ENCODE assay signal across 27 cellular contexts in the genomic region with DNA sequence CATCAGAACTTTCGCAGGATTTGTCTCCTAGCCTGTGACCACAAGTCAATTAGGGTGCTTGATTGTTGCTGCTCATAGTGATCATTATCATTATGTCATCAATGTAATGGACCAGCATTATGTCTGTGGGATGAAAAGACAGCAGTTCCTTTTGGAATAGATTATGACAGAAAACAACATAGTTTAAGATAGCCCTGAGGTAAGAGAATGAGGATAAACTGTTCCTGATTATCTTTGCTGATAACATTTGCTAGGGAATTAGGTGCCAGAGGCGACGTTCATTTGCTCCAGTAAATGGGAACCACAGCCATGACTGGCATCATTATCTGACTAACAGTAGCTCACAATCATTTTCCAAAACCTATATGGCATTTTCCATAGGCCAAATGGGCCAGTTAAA.
"Had no signal": no experiment of that assay in that cellular context is flagged by ENCODE, and none has a peak within 500 bp of the region (broad histone marks: within the 10 kb centered on the region; RNA-seq: fewer than 3 reads in every experiment).

No MANE protein-coding gene starts in this region.

- H3K27me3 ChIP-seq: adrenal gland, ascending aorta, brain microvascular endothelial cell, gastrocnemius medialis, hepatocyte, spleen, testis, transverse colon, uterus had no signal

- DNase-seq: activated CD4-positive, alpha-beta T cell treated with anti-CD3 and anti-CD28 coated beads for 48 hours; activated CD4-positive, alpha-beta T cell treated with anti-CD3 and anti-CD28 coated beads, Interleukin-2, amount 50 U/mL, for 48 hours; activated CD8-positive, alpha-beta memory T cell treated with anti-CD3 and anti-CD28 coated beads for 24 hours; activated effector memory CD4-positive, alpha-beta T cell treated with Interleukin-2 at 50 U/mL for 16 hours; activated naive CD4-positive, alpha-beta T cell treated with Interleukin-2 at 50 U/mL for 16 hours; adrenal gland; brain microvascular endothelial cell; dorsolateral prefrontal cortex; effector memory CD4-positive, alpha-beta T cell; gastrocnemius medialis; immature natural killer cell; kidney; naive thymus-derived CD4-positive, alpha-beta T cell; right cardiac atrium; spleen; stimulated activated CD4-positive, alpha-beta T cell treated with anti-CD3 and anti-CD28 coated beads, Interleukin-2, amount 100 ng/mL, for 48 hours; stimulated activated naive CD4-positive, alpha-beta T cell treated with Interleukin-2 at 50 U/mL for 16 hours; T-helper 9 cell; testis; transverse colon; uterus; WERI-Rb-1 had no signal

- H3K9ac ChIP-seq: parathyroid adenoma had no signal

- H3K4me2 ChIP-seq: hepatocyte had no signal

- H3K79me2 ChIP-seq: hepatocyte, parathyroid adenoma had no signal

- H3K4me1 ChIP-seq: adrenal gland, ascending aorta, gastrocnemius medialis, parathyroid adenoma, spleen, testis, transverse colon, uterus had no signal

- H2AFZ ChIP-seq: hepatocyte, parathyroid adenoma had no signal

- ATAC-seq: activated CD4-positive, CD25-positive, alpha-beta regulatory T cell treated with anti-CD3 and anti-CD28 coated beads, Interleukin-2, amount 50 U/mL, for 24 hours; gastrocnemius medialis; naive thymus-derived CD4-positive, alpha-beta T cell; right cardiac atrium had no signal

- H3K4me3 ChIP-seq: adrenal gland, ascending aorta, coronary artery, dorsolateral prefrontal cortex, gastrocnemius medialis, hepatocyte, spleen, testis, transverse colon, uterus had no signal

- H3K36me3 ChIP-seq: adrenal gland, ascending aorta, brain microvascular endothelial cell, gastrocnemius medialis, spleen, transverse colon, uterus, WERI-Rb-1 had no signal

- H3K27ac ChIP-seq: adrenal gland, ascending aorta, brain microvascular endothelial cell, coronary artery, dorsolateral prefrontal cortex, gastrocnemius medialis, hepatocyte, parathyroid adenoma, spleen, testis, transverse colon, uterus, WERI-Rb-1 had no signal

- H3K9me3 ChIP-seq: adrenal gland, ascending aorta, gastrocnemius medialis, spleen, testis, transverse colon, uterus had no signal
